21 cellular contexts compared by ENCODE assay signal in the genomic region with DNA sequence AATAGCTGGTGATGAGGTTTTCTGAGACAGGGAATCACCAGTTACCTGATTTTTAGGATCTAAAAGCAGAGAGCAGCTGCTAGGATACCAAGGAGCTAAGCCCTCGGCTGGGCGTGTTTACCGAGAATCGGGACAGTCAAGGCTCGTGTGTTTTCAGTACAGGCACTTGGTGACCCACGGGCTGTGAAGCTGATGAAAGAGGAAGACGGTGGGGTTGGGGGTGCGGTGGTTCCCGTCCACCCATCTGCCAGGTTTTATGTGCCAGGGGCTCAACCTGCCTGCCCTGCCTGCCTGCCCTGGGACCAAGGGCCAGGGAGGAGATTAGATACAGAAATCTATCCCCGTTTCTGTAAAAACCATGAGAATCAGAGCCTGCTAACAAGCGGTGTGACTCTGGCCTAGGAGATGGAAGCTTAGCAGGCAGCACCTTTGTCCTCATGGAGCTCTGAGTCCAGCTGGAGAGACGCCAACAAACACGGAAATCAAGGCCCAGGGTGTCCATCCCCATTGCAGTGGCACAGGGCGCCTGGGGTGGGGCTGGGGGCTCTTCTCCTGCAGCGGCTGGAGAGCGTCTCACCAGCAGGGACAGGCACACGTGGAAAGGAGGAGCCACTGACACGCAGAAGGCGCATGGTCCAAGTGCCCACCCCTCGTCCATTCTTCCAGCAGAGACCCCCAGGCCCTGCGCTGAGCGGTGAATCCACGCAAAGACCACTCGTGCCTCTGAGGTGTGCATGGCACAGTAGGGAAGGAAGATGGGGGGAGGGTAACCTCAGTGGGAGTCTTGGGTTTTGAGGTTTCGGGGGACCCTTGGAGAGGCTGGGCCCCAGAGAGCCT.
"Had no signal": no experiment of that assay in that cellular context is flagged by ENCODE, and none has a peak within 500 bp of the region (broad histone marks: within the 10 kb centered on the region; RNA-seq: fewer than 3 reads in every experiment).

No MANE protein-coding gene starts in this region.

- H3K4me1 ChIP-seq: esophagus squamous epithelium, lower lobe of right lung, prostate gland, SJSA1, upper lobe of left lung had no signal

- H3K9me3 ChIP-seq: esophagus squamous epithelium, lower lobe of right lung, prostate gland, upper lobe of left lung had no signal

- H3K36me3 ChIP-seq: esophagus squamous epithelium, lower lobe of right lung, prostate gland, SJSA1, upper lobe of left lung had no signal

- DNase-seq: activated CD4-positive, alpha-beta memory T cell treated with anti-CD3 and anti-CD28 coated beads for 36 hours; activated gamma-delta T cell; activated T-cell treated with anti-CD3 and anti-CD28 coated beads, Interleukin-2, amount 50 U/mL, for 72 hours; dermis blood vessel endothelial cell; effector memory CD8-positive, alpha-beta T cell; esophagus squamous epithelium; immature natural killer cell; lower lobe of right lung; nucleus accumbens; stimulated activated CD4-positive, alpha-beta T cell treated with anti-CD3 and anti-CD28 coated beads, Interleukin-15, amount 100 ng/mL, for 24 hours; stimulated activated CD4-positive, alpha-beta T cell treated with anti-CD3 and anti-CD28 coated beads, Interleukin-2, amount 100 ng/mL, for 48 hours; stimulated activated naive CD8-positive, alpha-beta T cell treated with anti-CD3 and anti-CD28 coated beads, Interleukin-15, amount 100 ng/mL, for 72 hours; T-helper 2 cell had no signal

- H3K36me3 Mint-ChIP-seq: activated CD4-positive, alpha-beta memory T cell treated with anti-CD3 and anti-CD28 coated beads for 36 hours; activated naive CD4-positive, alpha-beta T cell treated with anti-CD3 and anti-CD28 coated beads, Interleukin-2, amount 50 U/mL, for 24 hours; immature natural killer cell; mesothelial cell of epicardium had no signal

- ATAC-seq: activated T-cell treated with anti-CD3 and anti-CD28 coated beads, Interleukin-2, amount 50 U/mL, for 72 hours; effector memory CD8-positive, alpha-beta T cell; lower lobe of right lung; right cardiac atrium; stimulated activated naive CD8-positive, alpha-beta T cell treated with anti-CD3 and anti-CD28 coated beads, Interleukin-15, amount 100 ng/mL, for 72 hours had no signal

- H3K4me3 ChIP-seq: esophagus squamous epithelium, lower lobe of right lung, prostate gland, SJSA1, skin epidermis, upper lobe of left lung had no signal

- H3K4me1 Mint-ChIP-seq: activated naive CD4-positive, alpha-beta T cell treated with anti-CD3 and anti-CD28 coated beads, Interleukin-2, amount 50 U/mL, for 24 hours; immature natural killer cell; mesothelial cell of epicardium; nephron; stimulated activated naive CD8-positive, alpha-beta T cell treated with anti-CD3 and anti-CD28 coated beads, Interleukin-15, amount 100 ng/mL, for 72 hours had no signal

- H3K27me3 Mint-ChIP-seq: activated CD4-positive, alpha-beta memory T cell treated with anti-CD3 and anti-CD28 coated beads for 36 hours; activated naive CD4-positive, alpha-beta T cell treated with anti-CD3 and anti-CD28 coated beads, Interleukin-2, amount 50 U/mL, for 24 hours; effector memory CD8-positive, alpha-beta T cell; stimulated activated naive CD8-positive, alpha-beta T cell treated with anti-CD3 and anti-CD28 coated beads, Interleukin-15, amount 100 ng/mL, for 72 hours had no signal

- H3K27ac Mint-ChIP-seq: activated CD4-positive, alpha-beta memory T cell treated with anti-CD3 and anti-CD28 coated beads for 36 hours; activated naive CD4-positive, alpha-beta T cell treated with anti-CD3 and anti-CD28 coated beads, Interleukin-2, amount 50 U/mL, for 24 hours; activated T-cell treated with anti-CD3 and anti-CD28 coated beads, Interleukin-2, amount 50 U/mL, for 72 hours; effector memory CD8-positive, alpha-beta T cell; immature natural killer cell; mesothelial cell of epicardium; nephron; stimulated activated naive CD8-positive, alpha-beta T cell treated with anti-CD3 and anti-CD28 coated beads, Interleukin-15, amount 100 ng/mL, for 72 hours had no signal

- H3K4me3 Mint-ChIP-seq: activated CD4-positive, alpha-beta memory T cell treated with anti-CD3 and anti-CD28 coated beads for 36 hours; activated naive CD4-positive, alpha-beta T cell treated with anti-CD3 and anti-CD28 coated beads, Interleukin-2, amount 50 U/mL, for 24 hours; activated T-cell treated with anti-CD3 and anti-CD28 coated beads, Interleukin-2, amount 50 U/mL, for 72 hours; effector memory CD8-positive, alpha-beta T cell; immature natural killer cell; mesothelial cell of epicardium; nephron; stimulated activated naive CD8-positive, alpha-beta T cell treated with anti-CD3 and anti-CD28 coated beads, Interleukin-15, amount 100 ng/mL, for 72 hours had no signal

- H3K27me3 ChIP-seq: SJSA1, upper lobe of left lung had no signal

- H3K27ac ChIP-seq: esophagus squamous epithelium, lower lobe of right lung, prostate gland, SJSA1, skin epidermis, upper lobe of left lung had no signal

- H3K9me3 Mint-ChIP-seq: activated CD4-positive, alpha-beta memory T cell treated with anti-CD3 and anti-CD28 coated beads for 36 hours; activated naive CD4-positive, alpha-beta T cell treated with anti-CD3 and anti-CD28 coated beads, Interleukin-2, amount 50 U/mL, for 24 hours; activated T-cell treated with anti-CD3 and anti-CD28 coated beads, Interleukin-2, amount 50 U/mL, for 72 hours; immature natural killer cell; mesothelial cell of epicardium; nephron; stimulated activated naive CD8-positive, alpha-beta T cell treated with anti-CD3 and anti-CD28 coated beads, Interleukin-15, amount 100 ng/mL, for 72 hours had no signal
